ENCODE assay signal across 8 cellular contexts in genomic region chr18:50193796-50194622, GRCh38. TPM values are rescaled to one million over a fixed set of nuclear protein-coding genes. Genes with fewer than 3 reads are reported as not detected.
A peak's percentile ranks its signal among the peaks of the same experiment; 100 is the strongest.
DNase-seq lines count a peak whose midpoint lies in the region; ATAC-seq and TF ChIP-seq lines count a peak whose summit lies in the region.

No MANE protein-coding gene starts in this region.

- no peaks in the 10 kb centered on the region for H3K36me3 Mint-ChIP-seq in stimulated activated effector memory CD8-positive, alpha-beta T cell treated with anti-CD3 and anti-CD28 coated beads, Interleukin-12 subunit alpha, Interleukin-12 subunit beta, amount 100 ng/mL, for 72 hours

- DNase-seq in NCI-H345 (lab: John Stamatoyannopoulos, UW): peak; percentile 20
- no peak for DNase-seq in NCI-H345 treated with DMSO at 0.1 percent for 48 hours (lab: John Stamatoyannopoulos, UW; ENCODE audit: unreplicated experiment)
- peak in 1 of 3 donors; percentile 70 for DNase-seq in Peyer's patch
- no peak for DNase-seq in stimulated activated effector memory CD8-positive, alpha-beta T cell treated with anti-CD3 and anti-CD28 coated beads, Interleukin-12 subunit alpha, Interleukin-12 subunit beta, amount 100 ng/mL, for 72 hours (ENCODE audit: low spot score in 2 of 2)
- DNase-seq in inferior parietal cortex (ENCODE audit: extremely low spot score): no peak
- no peak for DNase-seq in GM19240 (ENCODE audit: insufficient read length, low spot score)

- peak overlapping the region; percentile 18 for H3K4me3 Mint-ChIP-seq in stimulated activated effector memory CD8-positive, alpha-beta T cell treated with anti-CD3 and anti-CD28 coated beads, Interleukin-12 subunit alpha, Interleukin-12 subunit beta, amount 100 ng/mL, for 72 hours

- peak overlapping the region in 3 of 4 donors; percentile 91 to 96 (median 95) for H3K27ac ChIP-seq in Peyer's patch

- H3K9me3 Mint-ChIP-seq in stimulated activated effector memory CD8-positive, alpha-beta T cell treated with anti-CD3 and anti-CD28 coated beads, Interleukin-12 subunit alpha, Interleukin-12 subunit beta, amount 100 ng/mL, for 72 hours: no peaks in the 10 kb centered on the region

- H3K27me3 ChIP-seq in Peyer's patch: peaks cover 0 to 4% of the 10 kb centered on the region in 2 donors

- H3K36me3 ChIP-seq in Peyer's patch: no peaks in the 10 kb centered on the region

- H3K9me3 ChIP-seq in Peyer's patch: no peaks in the 10 kb centered on the region

- H3K4me1 Mint-ChIP-seq in stimulated activated effector memory CD8-positive, alpha-beta T cell treated with anti-CD3 and anti-CD28 coated beads, Interleukin-12 subunit alpha, Interleukin-12 subunit beta, amount 100 ng/mL, for 72 hours: peaks cover 17% of the 10 kb centered on the region

- TF ChIP-seq CTCF in Peyer's patch (IDR thresholded peaks at IDR 0.05): no peak

- H3K4me3 ChIP-seq in Peyer's patch (peak overlapping the region; percentile 58 to 96 (median 74)), iPS-11a (ENCODE audit: low read depth, low read length) (peak overlapping the region; percentile 69)

- no peak overlapping the region for H3K27ac Mint-ChIP-seq in stimulated activated effector memory CD8-positive, alpha-beta T cell treated with anti-CD3 and anti-CD28 coated beads, Interleukin-12 subunit alpha, Interleukin-12 subunit beta, amount 100 ng/mL, for 72 hours

- no peak for ATAC-seq in stimulated activated effector memory CD8-positive, alpha-beta T cell treated with anti-CD3 and anti-CD28 coated beads, Interleukin-12 subunit alpha, Interleukin-12 subunit beta, amount 100 ng/mL, for 72 hours
- ATAC-seq in HG02970 (IDR thresholded peaks at IDR 0.05; ENCODE audit: low FRiP score, unreplicated experiment): no peak

- TF ChIP-seq POLR2A in Peyer's patch (IDR thresholded peaks at IDR 0.05): peak; percentile 10 to 23

- H3K4me1 ChIP-seq in Peyer's patch: peaks cover 0 to 13% (median 4%) of the 10 kb centered on the region in 4 donors

RNA-seq across cellular contexts. Expression of gene MYO5B, which starts 0.9 kb away (rescaled TPM):
- 100 to 1,000 TPM; 105 to 213 (median 183) TPM for total RNA-seq in Peyer's patch
